1 cellular context compared by ENCODE assay signal in genomic region chr6:12119085-12119588, GRCh38.
TF ChIP-seq lines count a peak whose summit lies in the region.

No MANE protein-coding gene starts in this region.

TF ChIP-seq in HepG2, 621 proteins besides CTCF, POLR2A, EP300 and RAD21 (continued from another document):
- TF ChIP-seq AKNA (CRISPR knock-in tag; IDR thresholded peaks at IDR 0.05; ENCODE audit: borderline replicate concordance) (no peak), ZNF281 (CRISPR knock-in tag; IDR thresholded peaks at IDR 0.05; ENCODE audit: borderline replicate concordance) (no peak), SALL1 (CRISPR knock-in tag; IDR thresholded peaks at IDR 0.05) (no peak), ZNF296 (CRISPR knock-in tag; conservative IDR thresholded peaks at IDR 0.05) (no peak), ZBED4 (CRISPR knock-in tag; IDR thresholded peaks at IDR 0.05; ENCODE audit: borderline replicate concordance) (no peak), NCOA1 (CRISPR knock-in tag; IDR thresholded peaks at IDR 0.05) (no peak), ATF1 (CRISPR knock-in tag; IDR thresholded peaks at IDR 0.05) (no peak)
